1 cellular context compared by ENCODE assay signal in the genomic region with DNA sequence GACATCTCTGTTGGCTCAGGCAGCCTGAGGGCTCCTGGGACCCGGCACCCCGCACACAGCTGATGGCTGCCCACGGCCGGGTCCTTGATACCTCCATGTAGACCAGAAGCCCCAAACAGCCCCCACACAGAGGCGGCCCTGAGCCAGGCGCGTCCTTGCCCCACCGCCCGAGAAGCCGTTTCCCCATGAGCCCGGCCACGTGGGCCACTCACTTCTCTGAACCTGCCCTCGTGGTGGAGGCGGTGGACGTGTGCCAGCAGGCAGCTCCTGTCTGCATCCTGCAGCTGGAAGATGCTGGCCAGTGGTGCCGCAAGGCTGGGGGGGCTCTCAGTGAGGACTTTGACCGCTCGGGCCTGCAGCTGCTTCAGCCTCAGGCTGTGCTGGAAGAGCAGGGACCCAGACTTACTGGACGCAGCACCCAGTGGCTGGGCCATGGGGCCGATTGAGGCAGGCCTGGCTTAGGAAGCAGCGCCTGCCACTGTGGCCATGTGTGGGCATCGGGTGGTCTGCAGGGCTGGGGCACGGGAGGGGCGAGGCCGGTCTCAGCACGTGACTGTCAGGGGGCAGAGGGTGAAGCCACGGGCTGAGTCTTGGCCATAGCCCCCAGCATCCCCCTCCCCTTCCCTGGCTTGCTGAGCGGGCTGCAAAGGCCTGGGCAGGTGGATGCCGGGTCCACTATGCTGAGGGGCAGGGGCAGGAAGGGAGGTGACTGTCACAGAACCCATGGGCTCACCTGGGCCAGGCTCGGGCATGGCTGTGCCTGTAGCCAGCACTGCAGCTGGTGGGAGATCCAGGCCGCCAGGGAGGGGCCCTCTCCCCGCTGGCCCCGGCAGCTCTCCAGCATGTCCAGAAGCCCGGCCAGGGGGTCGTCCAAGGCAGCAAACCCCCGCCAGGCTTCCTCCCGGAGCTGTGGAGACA.
TF ChIP-seq lines count a peak whose summit lies in the region.

No MANE protein-coding gene starts in this region.

TF ChIP-seq in A549, 52 proteins besides CTCF, POLR2A, EP300 and RAD21 (continued from another document):
- TF ChIP-seq REST (IDR thresholded peaks at IDR 0.05) (no peak), ZC3H11A (IDR thresholded peaks at IDR 0.05) (no peak), PHF8 (IDR thresholded peaks at IDR 0.05; ENCODE audit: borderline replicate concordance, low read depth) (no peak), RFX5 (IDR thresholded peaks at IDR 0.05) (no peak), RNF2 (IDR thresholded peaks at IDR 0.05; ENCODE audit: borderline replicate concordance, low read depth) (no peak), ZSCAN20 (CRISPR knock-in tag; IDR thresholded peaks at IDR 0.05) (no peak), HEYL (CRISPR knock-in tag; IDR thresholded peaks at IDR 0.05) (no peak), KDM1A (IDR thresholded peaks at IDR 0.05; ENCODE audit: low read depth) (no peak), NR3C1 (IDR thresholded peaks at IDR 0.05) (no peak), ESRRA (IDR thresholded peaks at IDR 0.05; ENCODE audit: borderline replicate concordance, low read length) (no peak), MAZ (IDR thresholded peaks at IDR 0.05; ENCODE audit: borderline replicate concordance, low read depth, low read length) (no peak), CBX8 (IDR thresholded peaks at IDR 0.05) (no peak), FOXS1 (CRISPR knock-in tag; IDR thresholded peaks at IDR 0.05) (no peak), FOSL2 (IDR thresholded peaks at IDR 0.05) (no peak), FOSL2 (CRISPR knock-in tag; IDR thresholded peaks at IDR 0.05) (no peak), HOXB5 (CRISPR knock-in tag; IDR thresholded peaks at IDR 0.05) (no peak), USF2 (IDR thresholded peaks at IDR 0.05) (no peak)
- TF ChIP-seq, protein P1, sequence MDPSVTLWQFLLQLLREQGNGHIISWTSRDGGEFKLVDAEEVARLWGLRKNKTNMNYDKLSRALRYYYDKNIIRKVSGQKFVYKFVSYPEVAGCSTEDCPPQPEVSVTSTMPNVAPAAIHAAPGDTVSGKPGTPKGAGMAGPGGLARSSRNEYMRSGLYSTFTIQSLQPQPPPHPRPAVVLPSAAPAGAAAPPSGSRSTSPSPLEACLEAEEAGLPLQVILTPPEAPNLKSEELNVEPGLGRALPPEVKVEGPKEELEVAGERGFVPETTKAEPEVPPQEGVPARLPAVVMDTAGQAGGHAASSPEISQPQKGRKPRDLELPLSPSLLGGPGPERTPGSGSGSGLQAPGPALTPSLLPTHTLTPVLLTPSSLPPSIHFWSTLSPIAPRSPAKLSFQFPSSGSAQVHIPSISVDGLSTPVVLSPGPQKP (IDR thresholded peaks at IDR 0.05; ENCODE audit: low read depth, low read length) = no peak
